In genomic region chr7:47253650-47254080, GRCh38 we compare ENCODE assay signal across 8 cellular contexts.
DNase-seq lines count a peak whose midpoint lies in the region; ATAC-seq lines count a peak whose summit lies in the region.

No MANE protein-coding gene starts in this region.

- H3K27ac Mint-ChIP-seq in CD4-positive, alpha-beta memory T cell, result no peak overlapping the region
- H3K27ac Mint-ChIP-seq in T-cell, result no peak overlapping the region
- no peak overlapping the region for H3K27ac Mint-ChIP-seq in naive thymus-derived CD4-positive, alpha-beta T cell
- no peak overlapping the region for H3K27ac Mint-ChIP-seq in activated CD8-positive, alpha-beta memory T cell treated with anti-CD3 and anti-CD28 coated beads, Interleukin-2, amount 10 ng/mL, durations not matched to agents 7 days and 5 days

- no peaks in the 10 kb centered on the region for H3K36me3 Mint-ChIP-seq in CD4-positive, alpha-beta memory T cell
- H3K36me3 Mint-ChIP-seq in T-cell, result no peaks in the 10 kb centered on the region
- no peaks in the 10 kb centered on the region for H3K36me3 Mint-ChIP-seq in naive thymus-derived CD4-positive, alpha-beta T cell
- no peaks in the 10 kb centered on the region for H3K36me3 Mint-ChIP-seq in activated CD8-positive, alpha-beta memory T cell treated with anti-CD3 and anti-CD28 coated beads, Interleukin-2, amount 10 ng/mL, durations not matched to agents 7 days and 5 days

- peaks cover 11 to 15% of the 10 kb centered on the region in 2 donors for H3K27me3 Mint-ChIP-seq in CD4-positive, alpha-beta memory T cell
- H3K27me3 Mint-ChIP-seq in T-cell, result peaks cover 8 to 30% of the 10 kb centered on the region in 2 donors
- H3K27me3 Mint-ChIP-seq in naive thymus-derived CD4-positive, alpha-beta T cell, result peaks cover 17 to 43% (median 28%) of the 10 kb centered on the region in 5 donors
- H3K27me3 Mint-ChIP-seq in activated CD8-positive, alpha-beta memory T cell treated with anti-CD3 and anti-CD28 coated beads, Interleukin-2, amount 10 ng/mL, durations not matched to agents 7 days and 5 days, result peaks cover 11% of the 10 kb centered on the region

- H3K27ac ChIP-seq in CD4-positive, alpha-beta memory T cell (ENCODE audit: low read depth, low read length), result no peak overlapping the region
- H3K27ac ChIP-seq in naive thymus-derived CD4-positive, alpha-beta T cell (ENCODE audit: low read depth, low read length), result no peak overlapping the region

- H3K4me3 ChIP-seq in CD4-positive, alpha-beta memory T cell (ENCODE audit: low read length in 2 of 2), result no peak overlapping the region
- H3K4me3 ChIP-seq in naive thymus-derived CD4-positive, alpha-beta T cell (ENCODE audit: low read length), result no peak overlapping the region

- intact Hi-C loops in CD4-positive, alpha-beta memory T cell (cut with micrococcal nuclease), result no loop called here
- intact Hi-C loops in naive thymus-derived CD4-positive, alpha-beta T cell (cut with micrococcal nuclease), result loop anchor here (1.0 to 2.0 kb wide), 2 partner anchors 1337 to 1362 kb away; no protein-coding TSS in a partner anchor

- peaks cover 2 to 12% (median 6%) of the 10 kb centered on the region in 8 donors for H3K9me3 Mint-ChIP-seq in CD4-positive, alpha-beta memory T cell
- peaks cover 0 to 9% (median 4%) of the 10 kb centered on the region in 3 donors for H3K9me3 Mint-ChIP-seq in T-cell
- H3K9me3 Mint-ChIP-seq in naive thymus-derived CD4-positive, alpha-beta T cell, result peaks cover 0 to 13% (median 0%) of the 10 kb centered on the region in 11 donors
- no peaks in the 10 kb centered on the region for H3K9me3 Mint-ChIP-seq in activated CD8-positive, alpha-beta memory T cell treated with anti-CD3 and anti-CD28 coated beads, Interleukin-2, amount 10 ng/mL, durations not matched to agents 7 days and 5 days (ENCODE audit: low read depth)

- POLR2A ChIA-PET in CD4-positive, alpha-beta memory T cell (lab: Charles Lee; ENCODE audit: partially characterized antibody), result no interaction called here
- POLR2A ChIA-PET in T-cell (lab: Charles Lee), result no interaction called here
- POLR2A ChIA-PET in naive thymus-derived CD4-positive, alpha-beta T cell (lab: Charles Lee), result no interaction called here

- H3K9me3 ChIP-seq in CD4-positive, alpha-beta memory T cell (ENCODE audit: control insufficient read depth in 1 of 2, low read length in 2 of 2), result no peaks in the 10 kb centered on the region
- H3K9me3 ChIP-seq in naive thymus-derived CD4-positive, alpha-beta T cell (ENCODE audit: control insufficient read depth in 2 of 3, low read length in 3 of 3), result no peaks in the 10 kb centered on the region

- peaks cover 0 to 14% (median 5%) of the 10 kb centered on the region in 4 donors for H3K4me1 Mint-ChIP-seq in CD4-positive, alpha-beta memory T cell
- peaks cover 8 to 20% (median 12%) of the 10 kb centered on the region in 3 donors for H3K4me1 Mint-ChIP-seq in T-cell
- peaks cover 0 to 28% (median 20%) of the 10 kb centered on the region in 7 donors for H3K4me1 Mint-ChIP-seq in naive thymus-derived CD4-positive, alpha-beta T cell
- peaks cover 3% of the 10 kb centered on the region for H3K4me1 Mint-ChIP-seq in activated CD8-positive, alpha-beta memory T cell treated with anti-CD3 and anti-CD28 coated beads, Interleukin-2, amount 10 ng/mL, durations not matched to agents 7 days and 5 days

- CTCF ChIA-PET in CD4-positive, alpha-beta memory T cell (lab: Charles Lee; ENCODE audit: partially characterized antibody), result interaction anchor here (0.6 to 1.6 kb wide), 6 partner anchors 10 to 1363 kb away, joined by 3 to 6 read pairs (median 4); no protein-coding TSS in a partner anchor
- CTCF ChIA-PET in T-cell (lab: Charles Lee), result interaction anchor here in 1 of 2 donors (1.0 kb wide), 1 partner anchor 9 kb away, joined by 3 read pairs; no protein-coding TSS in a partner anchor
- CTCF ChIA-PET in naive thymus-derived CD4-positive, alpha-beta T cell (lab: Charles Lee), result interaction anchor here (1.0 kb wide), 1 partner anchor 20 kb away, joined by 3 read pairs; no protein-coding TSS in a partner anchor
- CTCF ChIA-PET in activated CD8-positive, alpha-beta memory T cell treated with anti-CD3 and anti-CD28 coated beads, Interleukin-2, amount 10 ng/mL, durations not matched to agents 7 days and 5 days (lab: Charles Lee), result interaction anchor here (0.8 to 1.2 kb wide), 2 partner anchors 9 to 1363 kb away, joined by 4 to 6 read pairs; no protein-coding TSS in a partner anchor

- H3K4me3 Mint-ChIP-seq in CD4-positive, alpha-beta memory T cell, result peak overlapping the region in 6 of 8 donors; percentile 41 to 55 (median 44)
- H3K4me3 Mint-ChIP-seq in T-cell, result peak overlapping the region; percentile 22 to 69 (median 22)
- peak overlapping the region in 9 of 10 donors; percentile 25 to 77 (median 45) for H3K4me3 Mint-ChIP-seq in naive thymus-derived CD4-positive, alpha-beta T cell
- no peak overlapping the region for H3K4me3 Mint-ChIP-seq in activated CD8-positive, alpha-beta memory T cell treated with anti-CD3 and anti-CD28 coated beads, Interleukin-2, amount 10 ng/mL, durations not matched to agents 7 days and 5 days

- peak; percentile 50 for ATAC-seq in GM19452 (IDR thresholded peaks at IDR 0.05; ENCODE audit: unreplicated experiment)
- ATAC-seq in HG03457 (IDR thresholded peaks at IDR 0.05; ENCODE audit: unreplicated experiment), result peak; percentile 31
- peak in 2 of 4 experiments; percentile 16 to 17 for ATAC-seq in T-cell (replicated peaks in 1 of 4)
- ATAC-seq in naive thymus-derived CD4-positive, alpha-beta T cell, result peak; percentile 52
- no peak for ATAC-seq in activated CD8-positive, alpha-beta memory T cell treated with anti-CD3 and anti-CD28 coated beads, Interleukin-2, amount 10 ng/mL, durations not matched to agents 7 days and 5 days

- no peak for DNase-seq in CD4-positive, alpha-beta memory T cell
- DNase-seq in T-cell (no peak), fibroblast of peridontal ligament (ENCODE audit: extremely low read depth) (peak; percentile 65)
- DNase-seq in naive thymus-derived CD4-positive, alpha-beta T cell, result no peak
- no peak for DNase-seq in activated CD8-positive, alpha-beta memory T cell treated with anti-CD3 and anti-CD28 coated beads, Interleukin-2, amount 10 ng/mL, durations not matched to agents 7 days and 5 days
- DNase-seq in activated CD4-positive, CD25-positive, alpha-beta regulatory T cell treated with anti-CD3 and anti-CD28 coated beads, Interleukin-2, amount 50 U/mL, for 72 hours, result no peak

- H3K27me3 ChIP-seq in CD4-positive, alpha-beta memory T cell (ENCODE audit: insufficient read depth, low read length), result no peaks in the 10 kb centered on the region
- no peaks in the 10 kb centered on the region for H3K27me3 ChIP-seq in naive thymus-derived CD4-positive, alpha-beta T cell (ENCODE audit: control insufficient read depth in 2 of 2, insufficient read depth in 2 of 2, low read length in 2 of 2)

- H3K4me1 ChIP-seq in CD4-positive, alpha-beta memory T cell (ENCODE audit: insufficient read depth, low read length), result no peaks in the 10 kb centered on the region
- no peaks in the 10 kb centered on the region for H3K4me1 ChIP-seq in naive thymus-derived CD4-positive, alpha-beta T cell (ENCODE audit: control insufficient read depth in 2 of 2, insufficient read depth in 2 of 2, low read length in 2 of 2)

- H3K36me3 ChIP-seq in CD4-positive, alpha-beta memory T cell (ENCODE audit: insufficient read depth, low read length), result no peaks in the 10 kb centered on the region
- H3K36me3 ChIP-seq in naive thymus-derived CD4-positive, alpha-beta T cell (ENCODE audit: control insufficient read depth in 2 of 3, insufficient read depth in 3 of 3, low read length in 3 of 3), result no peaks in the 10 kb centered on the region
